In genomic region chr5:142611154-142611553, GRCh38 we compare ENCODE assay signal across 8 cellular contexts.
DNase-seq lines count a peak whose midpoint lies in the region; ATAC-seq and TF ChIP-seq lines count a peak whose summit lies in the region.

No MANE protein-coding gene starts in this region.

- POLR2A ChIA-PET in AG04449 (lab: Yijun Ruan, JAX): no interaction called here
- POLR2A ChIA-PET in activated CD8-positive, alpha-beta T cell treated with anti-CD3 and anti-CD28 coated beads for 36 hours (lab: Charles Lee): no interaction called here

- no peaks in the 10 kb centered on the region for H3K36me3 ChIP-seq in effector memory CD4-positive, alpha-beta T cell (ENCODE audit: control insufficient read depth, insufficient read depth, low read length)

- H3K9me3 Mint-ChIP-seq in activated CD8-positive, alpha-beta T cell treated with anti-CD3 and anti-CD28 coated beads for 36 hours: no peaks in the 10 kb centered on the region

- peaks cover 10% of the 10 kb centered on the region for H3K27me3 Mint-ChIP-seq in activated CD8-positive, alpha-beta T cell treated with anti-CD3 and anti-CD28 coated beads for 36 hours

- H3K36me3 Mint-ChIP-seq in activated CD8-positive, alpha-beta T cell treated with anti-CD3 and anti-CD28 coated beads for 36 hours (ENCODE audit: low read depth): no peaks in the 10 kb centered on the region

- H3K27me3 ChIP-seq in effector memory CD4-positive, alpha-beta T cell (replicated peaks; ENCODE audit: control insufficient read depth, insufficient read depth, low read length, poor library complexity, severe bottlenecking): no peaks in the 10 kb centered on the region

- no peaks in the 10 kb centered on the region for H3K4me1 ChIP-seq in effector memory CD4-positive, alpha-beta T cell (ENCODE audit: control insufficient read depth, insufficient read depth, low read length, poor library complexity, severe bottlenecking)

- intact Hi-C loops in activated CD8-positive, alpha-beta T cell treated with anti-CD3 and anti-CD28 coated beads for 36 hours (cut with micrococcal nuclease): no loop called here

- DNase-seq in AG04449 (ENCODE audit: low read depth, low spot score): no peak
- peak; percentile 68 for DNase-seq in NCI-H82 (lab: John Stamatoyannopoulos, UW)
- DNase-seq in activated CD8-positive, alpha-beta T cell treated with anti-CD3 and anti-CD28 coated beads for 36 hours: peak; percentile 87
- peak; percentile 2 to 43 (median 24) for DNase-seq in effector memory CD4-positive, alpha-beta T cell
- peak; percentile 37 for DNase-seq in midbrain (lab: John Stamatoyannopoulos, UW)
- peak; percentile 27 to 35 for DNase-seq in stimulated activated CD8-positive, alpha-beta memory T cell treated with anti-CD3 and anti-CD28 coated beads, Interleukin-7, amount 100 ng/mL, for 4 hours (ENCODE audit: low read depth in 2 of 2)

- peak; percentile 94 for TF ChIP-seq CTCF in AG04449 (IDR thresholded peaks at IDR 0.05; ENCODE audit: insufficient read depth, low read length, missing control alignments)
- TF ChIP-seq CTCF in activated CD8-positive, alpha-beta T cell treated with anti-CD3 and anti-CD28 coated beads for 36 hours (IDR thresholded peaks at IDR 0.05): peak; percentile 91

- H3K27ac ChIP-seq in effector memory CD4-positive, alpha-beta T cell (ENCODE audit: insufficient read depth, low read length, poor library complexity, severe bottlenecking): no peak overlapping the region

- H3K9me3 ChIP-seq in effector memory CD4-positive, alpha-beta T cell (ENCODE audit: control insufficient read depth, low read length): no peaks in the 10 kb centered on the region

- H3K27ac Mint-ChIP-seq in activated CD8-positive, alpha-beta T cell treated with anti-CD3 and anti-CD28 coated beads for 36 hours: no peak overlapping the region

- ATAC-seq in GM18858 (IDR thresholded peaks at IDR 0.05; ENCODE audit: unreplicated experiment) (peak; percentile 84), HG03108 (IDR thresholded peaks at IDR 0.05; ENCODE audit: unreplicated experiment) (peak; percentile 63)
- ATAC-seq in activated CD8-positive, alpha-beta T cell treated with anti-CD3 and anti-CD28 coated beads for 36 hours: peak; percentile 98

- H3K4me3 Mint-ChIP-seq in activated CD8-positive, alpha-beta T cell treated with anti-CD3 and anti-CD28 coated beads for 36 hours: no peak overlapping the region

- no peaks in the 10 kb centered on the region for H3K4me1 Mint-ChIP-seq in activated CD8-positive, alpha-beta T cell treated with anti-CD3 and anti-CD28 coated beads for 36 hours (ENCODE audit: low read depth)

- no peak overlapping the region for H3K4me3 ChIP-seq in AG04449 (ENCODE audit: low read depth, low read length)
- no peak overlapping the region for H3K4me3 ChIP-seq in effector memory CD4-positive, alpha-beta T cell (ENCODE audit: insufficient read depth, low read depth, low read length, poor library complexity, severe bottlenecking)

- CTCF ChIA-PET in AG04449 (lab: Yijun Ruan, JAX): interaction anchor here (0.7 to 24.8 kb wide), 35 partner anchors 9 to 600 kb away, joined by 3 to 533 read pairs (median 6); partner anchors contain the start of gene FGF1
- CTCF ChIA-PET in activated CD8-positive, alpha-beta T cell treated with anti-CD3 and anti-CD28 coated beads for 36 hours (lab: Charles Lee): interaction anchor here (0.7 to 8.1 kb wide), 14 partner anchors 11 to 268 kb away, joined by 3 to 71 read pairs (median 6); no protein-coding TSS in a partner anchor
